ENCODE assay signal across 2 cellular contexts in genomic region chr6:139293230-139293629, GRCh38. TPM values are rescaled to one million over a fixed set of nuclear protein-coding genes. Genes with fewer than 3 reads are reported as not detected.
"Had no signal": no experiment of that assay in that cellular context is flagged by ENCODE, and none has a peak within 500 bp of the region (broad histone marks: within the 10 kb centered on the region; RNA-seq: fewer than 3 reads in every experiment).

No MANE protein-coding gene starts in this region.

RNA-seq across cellular contexts. Expression of gene TXLNB, which starts 1.4 kb away (rescaled TPM):
- total RNA-seq: body of pancreas, osteocyte had no signal
